14 cellular contexts compared by ENCODE assay signal in the genomic region with DNA sequence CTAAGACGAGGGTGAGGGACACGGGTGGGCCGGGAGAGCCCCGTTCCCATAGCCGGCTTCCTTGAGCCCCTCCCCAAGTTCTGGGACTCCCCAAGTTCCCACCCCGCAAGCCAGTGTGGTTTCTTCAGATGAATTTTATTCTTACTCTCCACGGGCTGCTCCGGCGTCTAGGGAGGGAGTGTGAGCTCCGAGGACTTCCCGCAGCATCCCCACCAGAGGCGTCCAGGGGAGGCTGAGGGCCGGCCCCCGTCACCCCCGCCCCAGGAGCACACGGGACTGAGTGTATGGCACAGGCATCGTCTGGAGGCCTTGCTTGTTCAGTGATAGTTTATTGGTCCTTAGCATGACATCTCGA. TPM values are rescaled to one million over a fixed set of nuclear protein-coding genes. Genes with fewer than 3 reads are reported as not detected.
DNase-seq lines count a peak whose midpoint lies in the region; ATAC-seq, FAIRE-seq and TF ChIP-seq lines count a peak whose summit lies in the region.
"Had no signal": no experiment of that assay in that cellular context is flagged by ENCODE, and none has a peak within 500 bp of the region (broad histone marks: within the 10 kb centered on the region; RNA-seq: fewer than 3 reads in every experiment).

No MANE protein-coding gene starts in this region.

- H3K9me3 ChIP-seq in keratinocyte (ENCODE audit: control insufficient read depth, low read depth, low read length) (no peaks in the 10 kb centered on the region), thoracic aorta (no peaks in the 10 kb centered on the region)

- peaks cover 3% of the 10 kb centered on the region for H3K27me3 Mint-ChIP-seq in activated naive CD8-positive, alpha-beta T cell
- peaks cover 29% of the 10 kb centered on the region for H3K27me3 Mint-ChIP-seq in activated naive CD8-positive, alpha-beta T cell treated with anti-CD3 and anti-CD28 coated beads, Interleukin-2, amount 50 U/mL, for 24 hours

- H3K27ac ChIP-seq in brain microvascular endothelial cell: no peak overlapping the region
- H3K27ac ChIP-seq in keratinocyte (ENCODE audit: control insufficient read depth, insufficient read depth, low read length): no peak overlapping the region
- H3K27ac ChIP-seq in thoracic aorta: no peak overlapping the region

- H4K20me1 ChIP-seq in keratinocyte (ENCODE audit: control insufficient read depth, extremely low read depth, insufficient read depth, low read length): no peaks in the 10 kb centered on the region

- in situ Hi-C loops in brain microvascular endothelial cell (cut with HindIII; ENCODE audit: low pct_ligation_motif_present, low sequenced_read_pairs): no loop called here

- H3K36me3 Mint-ChIP-seq in activated naive CD8-positive, alpha-beta T cell: peaks cover 5% of the 10 kb centered on the region
- H3K36me3 Mint-ChIP-seq in activated naive CD8-positive, alpha-beta T cell treated with anti-CD3 and anti-CD28 coated beads, Interleukin-2, amount 50 U/mL, for 24 hours (ENCODE audit: low read depth): no peaks in the 10 kb centered on the region

- no peak for DNase-seq in activated naive CD8-positive, alpha-beta T cell treated with anti-CD3 and anti-CD28 coated beads, Interleukin-2, amount 50 U/mL, for 24 hours
- DNase-seq in brain microvascular endothelial cell (no peak), keratinocyte (ENCODE audit: low read depth, low spot score) (no peak), thoracic aorta (ENCODE audit: low spot score) (no peak), cortex of kidney (lab: John Stamatoyannopoulos, UW) (no peak), SK-N-DZ (ENCODE audit: low spot score) (no peak)
- DNase-seq: NCI-H1105, SHP77 had no signal

- H3K4me1 ChIP-seq in keratinocyte (ENCODE audit: control insufficient read depth, extremely low read depth, insufficient read depth, low read length): no peaks in the 10 kb centered on the region
- H3K4me1 ChIP-seq in thoracic aorta (ENCODE audit: control insufficient read depth in 1 of 2, low read depth in 2 of 2): peaks cover 7 to 18% of the 10 kb centered on the region in 2 donors

- FAIRE-seq in keratinocyte (lab: Jason Lieb, UNC): no peak
- FAIRE-seq: endometrium had no signal

- no peaks in the 10 kb centered on the region for H3K9me3 Mint-ChIP-seq in activated naive CD8-positive, alpha-beta T cell (ENCODE audit: low read depth)
- H3K9me3 Mint-ChIP-seq in activated naive CD8-positive, alpha-beta T cell treated with anti-CD3 and anti-CD28 coated beads, Interleukin-2, amount 50 U/mL, for 24 hours: no peaks in the 10 kb centered on the region
- H3K9me3 Mint-ChIP-seq: stimulated activated naive CD8-positive, alpha-beta T cell treated with anti-CD3 and anti-CD28 coated beads, Interleukin-15, Interleukin-2, amounts not matched to agents 100 ng/mL and 50 ng/mL, for 24 hours had no signal

- H3K4me3 ChIP-seq in brain microvascular endothelial cell (ENCODE audit: low read depth, low read length) (peak overlapping the region; percentile 32), keratinocyte (ENCODE audit: control insufficient read depth in 2 of 3, extremely low read depth in 1 of 3, insufficient read depth in 2 of 3, low read depth in 1 of 3, low read length in 3 of 3) (peak overlapping the region in 1 of 3 experiments; percentile 29), thoracic aorta (peak overlapping the region; percentile 35)
- H3K4me3 ChIP-seq: lung had no signal

- peaks cover 13% of the 10 kb centered on the region for H3K36me3 ChIP-seq in brain microvascular endothelial cell (replicated peaks)
- H3K36me3 ChIP-seq in keratinocyte (ENCODE audit: control insufficient read depth in 2 of 2, extremely low read depth in 1 of 2, insufficient read depth in 2 of 2, low read length in 2 of 2): peaks cover 3 to 8% of the 10 kb centered on the region in 2 experiments
- peaks cover 23% of the 10 kb centered on the region for H3K36me3 ChIP-seq in thoracic aorta

- peaks cover 1% of the 10 kb centered on the region for H3K4me1 Mint-ChIP-seq in activated naive CD8-positive, alpha-beta T cell (ENCODE audit: low read depth)
- H3K4me1 Mint-ChIP-seq in activated naive CD8-positive, alpha-beta T cell treated with anti-CD3 and anti-CD28 coated beads, Interleukin-2, amount 50 U/mL, for 24 hours: peaks cover 20% of the 10 kb centered on the region

- no peak for ATAC-seq in activated naive CD8-positive, alpha-beta T cell treated with anti-CD3 and anti-CD28 coated beads, Interleukin-2, amount 50 U/mL, for 24 hours
- ATAC-seq in thoracic aorta (ENCODE audit: insufficient number of reproducible peaks, low FRiP score, low read depth): no peak
- no peak for ATAC-seq in HG03521 (IDR thresholded peaks at IDR 0.05; ENCODE audit: unreplicated experiment)

- no peaks in the 10 kb centered on the region for H3K79me2 ChIP-seq in keratinocyte (ENCODE audit: control insufficient read depth, insufficient read depth, low read length)

- H3K9ac ChIP-seq in keratinocyte (ENCODE audit: control insufficient read depth, extremely low read depth, insufficient read depth, low read length): no peak overlapping the region

- H3K4me3 Mint-ChIP-seq in activated naive CD8-positive, alpha-beta T cell: peak overlapping the region; percentile 32
- H3K4me3 Mint-ChIP-seq in activated naive CD8-positive, alpha-beta T cell treated with anti-CD3 and anti-CD28 coated beads, Interleukin-2, amount 50 U/mL, for 24 hours: no peak overlapping the region
- H3K4me3 Mint-ChIP-seq: stimulated activated naive CD8-positive, alpha-beta T cell treated with anti-CD3 and anti-CD28 coated beads, Interleukin-15, Interleukin-2, amounts not matched to agents 100 ng/mL and 50 ng/mL, for 24 hours had no signal

- no peaks in the 10 kb centered on the region for H3K9me1 ChIP-seq in keratinocyte (ENCODE audit: control insufficient read depth, extremely low read depth, insufficient read depth, low read length)

- H3K4me2 ChIP-seq in keratinocyte (ENCODE audit: control insufficient read depth, extremely low read depth, insufficient read depth, low read depth, low read length): peak overlapping the region; percentile 67

- H2AFZ ChIP-seq in keratinocyte (ENCODE audit: control insufficient read depth, low read length): no peak overlapping the region

- no peaks in the 10 kb centered on the region for H3K27me3 ChIP-seq in brain microvascular endothelial cell (replicated peaks)
- no peaks in the 10 kb centered on the region for H3K27me3 ChIP-seq in keratinocyte (ENCODE audit: control insufficient read depth, extremely low read depth, insufficient read depth, low read length)
- H3K27me3 ChIP-seq in thoracic aorta (replicated peaks; ENCODE audit: insufficient read depth): no peaks in the 10 kb centered on the region

- dilution Hi-C loops in keratinocyte (cut with MboI; ENCODE audit: extremely low pct_ligation_motif_present, low sequenced_read_pairs): no loop called here

- no peak overlapping the region for H3K27ac Mint-ChIP-seq in activated naive CD8-positive, alpha-beta T cell
- H3K27ac Mint-ChIP-seq in activated naive CD8-positive, alpha-beta T cell treated with anti-CD3 and anti-CD28 coated beads, Interleukin-2, amount 50 U/mL, for 24 hours: no peak overlapping the region
- H3K27ac Mint-ChIP-seq: CD4-positive, CD25-positive, alpha-beta regulatory T cell; stimulated activated naive CD8-positive, alpha-beta T cell treated with anti-CD3 and anti-CD28 coated beads, Interleukin-15, Interleukin-2, amounts not matched to agents 100 ng/mL and 50 ng/mL, for 24 hours had no signal

- TF ChIP-seq CTCF in brain microvascular endothelial cell (IDR thresholded peaks at IDR 0.05; ENCODE audit: low read depth, low read length, missing control alignments) (no peak), keratinocyte (optimal IDR thresholded peaks at IDR 0.05 in 1 of 3, IDR thresholded peaks at IDR 0.05 in 1 of 3, conservative IDR thresholded peaks at IDR 0.05 in 1 of 3; ENCODE audit: extremely low read depth in 1 of 3, insufficient read depth in 2 of 3, low read length in 3 of 3) (no peak), thoracic aorta (IDR thresholded peaks at IDR 0.05) (no peak)

RNA-seq across cellular contexts. Expression of a gene that starts 10.0 kb away (rescaled TPM):
- 3.9 to 5.0 TPM (median 4.7 TPM) in 3 replicates for polyA plus RNA-seq in keratinocyte
- 2.8 TPM for polyA plus RNA-seq in keratinocyte (2011; ENCODE audit: low read depth)
- polyA plus RNA-seq in keratinocyte (2011; cell fraction: cytosol; rRNA removed): 2.0 and 3.4 TPM in 2 replicates
- 20.3 and 29.5 TPM in 2 replicates for polyA plus RNA-seq in keratinocyte (2011; cell fraction: nucleus; rRNA removed)
- polyA plus RNA-seq in keratinocyte (2012; ENCODE audit: low replicate concordance): 6.1 and 9.9 TPM in 2 replicates
- polyA minus RNA-seq in keratinocyte: 4.7 to 15.9 TPM (median 7.4 TPM) in 3 replicates
- polyA minus RNA-seq in keratinocyte (2011; cell fraction: cytosol; rRNA and poly(A)+ RNA removed): 5.6 TPM
- 10.9 and 15.8 TPM in 2 replicates for polyA minus RNA-seq in keratinocyte (2011; cell fraction: nucleus; rRNA and poly(A)+ RNA removed)
- under 1 TPM in 1 of 2 donors, not detected in 1; 0.27 TPM for total RNA-seq in thoracic aorta
- polyA plus RNA-seq in SK-N-DZ (2014; cell fraction: cytosol; rRNA removed): 0.08 TPM in 1 of 2 replicates, not detected in the other
- polyA plus RNA-seq in SK-N-DZ (2014; cell fraction: nucleus; rRNA removed): 1.2 and 1.5 TPM in 2 replicates

RNA-seq across cellular contexts. Expression of a gene that starts 39.7 kb away (rescaled TPM):
- 40.5 to 45.4 TPM (median 44.9 TPM) in 3 replicates for polyA plus RNA-seq in keratinocyte
- polyA plus RNA-seq in keratinocyte (2011; ENCODE audit: low read depth): 21.5 TPM
- polyA plus RNA-seq in keratinocyte (2011; cell fraction: cytosol; rRNA removed): 26.9 and 40.0 TPM in 2 replicates
- polyA plus RNA-seq in keratinocyte (2011; cell fraction: nucleus; rRNA removed): 36.4 and 46.9 TPM in 2 replicates
- polyA plus RNA-seq in keratinocyte (2012; ENCODE audit: low replicate concordance): 43.4 and 61.8 TPM in 2 replicates
- 10.4 to 16.6 TPM (median 11.3 TPM) in 3 replicates for polyA minus RNA-seq in keratinocyte
- 41.8 TPM for polyA minus RNA-seq in keratinocyte (2011; cell fraction: cytosol; rRNA and poly(A)+ RNA removed)
- polyA minus RNA-seq in keratinocyte (2011; cell fraction: nucleus; rRNA and poly(A)+ RNA removed): 10.3 and 11.9 TPM in 2 replicates
- total RNA-seq in thoracic aorta: 10 to 100 TPM; 35.1 to 35.7 TPM
- 87.5 and 88.9 TPM in 2 replicates for polyA plus RNA-seq in SK-N-DZ (2014; cell fraction: cytosol; rRNA removed)
- polyA plus RNA-seq in SK-N-DZ (2014; cell fraction: nucleus; rRNA removed): 119 and 121 TPM in 2 replicates

RNA-seq across cellular contexts. Expression of a gene that starts 44.5 kb away (rescaled TPM):
- polyA plus RNA-seq in keratinocyte: 31.0 to 41.5 TPM (median 32.2 TPM) in 3 replicates
- polyA plus RNA-seq in keratinocyte (2011; ENCODE audit: low read depth): 32.9 TPM
- polyA plus RNA-seq in keratinocyte (2011; cell fraction: cytosol; rRNA removed): 18.3 and 36.2 TPM in 2 replicates
- polyA plus RNA-seq in keratinocyte (2011; cell fraction: nucleus; rRNA removed): 70.9 and 83.6 TPM in 2 replicates
- 47.3 and 60.4 TPM in 2 replicates for polyA plus RNA-seq in keratinocyte (2012; ENCODE audit: low replicate concordance)
- polyA minus RNA-seq in keratinocyte: 13.8 to 15.7 TPM (median 13.9 TPM) in 3 replicates
- 28.0 TPM for polyA minus RNA-seq in keratinocyte (2011; cell fraction: cytosol; rRNA and poly(A)+ RNA removed)
- 15.5 and 18.5 TPM in 2 replicates for polyA minus RNA-seq in keratinocyte (2011; cell fraction: nucleus; rRNA and poly(A)+ RNA removed)
- total RNA-seq in thoracic aorta: 10 to 100 TPM; 60.9 to 90.9 TPM
- 47.6 and 91.3 TPM in 2 replicates for polyA plus RNA-seq in SK-N-DZ (2014; cell fraction: cytosol; rRNA removed)
- 59.5 and 66.3 TPM in 2 replicates for polyA plus RNA-seq in SK-N-DZ (2014; cell fraction: nucleus; rRNA removed)
